ENCODE assay signal across 3 cellular contexts in genomic region chr6:160367798-160368547, GRCh38.
TF ChIP-seq lines count a peak whose summit lies in the region.

No MANE protein-coding gene starts in this region.

TF ChIP-seq in A549, 52 proteins besides CTCF, POLR2A, EP300 and RAD21:
- no peak for TF ChIP-seq HMGXB4 (CRISPR knock-in tag; IDR thresholded peaks at IDR 0.05; ENCODE audit: borderline replicate concordance)
- no peak for TF ChIP-seq ZSCAN20 (CRISPR knock-in tag; IDR thresholded peaks at IDR 0.05)
- TF ChIP-seq NFE2L2 (conservative IDR thresholded peaks at IDR 0.05; ENCODE audit: low read length): no peak
- TF ChIP-seq FOSB (CRISPR knock-in tag; IDR thresholded peaks at IDR 0.05): no peak
- no peak for TF ChIP-seq EHF (CRISPR knock-in tag; IDR thresholded peaks at IDR 0.05)
- no peak for TF ChIP-seq TFCP2L1 (CRISPR knock-in tag; IDR thresholded peaks at IDR 0.05)
- TF ChIP-seq CEBPB (IDR thresholded peaks at IDR 0.05): no peak
TF ChIP-seq in A549: peak in this region for 0.

TF ChIP-seq in H1, 55 proteins besides CTCF, POLR2A, EP300 and RAD21:
- TF ChIP-seq PHF8 (conservative IDR thresholded peaks at IDR 0.05; ENCODE audit: low read depth, low read length) (no peak), RXRA (IDR thresholded peaks at IDR 0.05; ENCODE audit: insufficient read depth, low read depth, low read length) (no peak), MAX (IDR thresholded peaks at IDR 0.05) (no peak), POU5F1 (IDR thresholded peaks at IDR 0.05; ENCODE audit: low read depth, low read length) (no peak), ASH2L (IDR thresholded peaks at IDR 0.05; ENCODE audit: low read length) (no peak), CTBP2 (IDR thresholded peaks at IDR 0.05; ENCODE audit: borderline replicate concordance, insufficient read depth, insufficient read length, low read length) (no peak), RNF2 (IDR thresholded peaks at IDR 0.05; ENCODE audit: borderline replicate concordance, low read depth, low read length, missing control alignments, poor library complexity, severe bottlenecking) (no peak), USF2 (IDR thresholded peaks at IDR 0.05; ENCODE audit: low read length) (no peak), ZNF274 (IDR thresholded peaks at IDR 0.05; ENCODE audit: borderline replicate concordance, extremely low read depth, low read length) (no peak), CEBPB (IDR thresholded peaks at IDR 0.05; ENCODE audit: low read depth, low read length) (no peak), ATF3 (IDR thresholded peaks at IDR 0.05; ENCODE audit: insufficient read depth, low read depth, low read length) (no peak), E2F6 (IDR thresholded peaks at IDR 0.05) (no peak)

TF ChIP-seq in HepG2, 621 proteins besides CTCF, POLR2A, EP300 and RAD21:
- no peak for TF ChIP-seq DBP (CRISPR knock-in tag; IDR thresholded peaks at IDR 0.05; ENCODE audit: not compliant biosample characterization)
- no peak for TF ChIP-seq CERS6 (CRISPR knock-in tag; IDR thresholded peaks at IDR 0.05)
- no peak for TF ChIP-seq ZNF790 (CRISPR knock-in tag; IDR thresholded peaks at IDR 0.05; ENCODE audit: borderline replicate concordance)
- no peak for TF ChIP-seq MXD4 (CRISPR knock-in tag; IDR thresholded peaks at IDR 0.05)
- TF ChIP-seq ESRRA (CRISPR knock-in tag; IDR thresholded peaks at IDR 0.05; ENCODE audit: low read depth): no peak
- TF ChIP-seq MAFK (conservative IDR thresholded peaks at IDR 0.05 in 1 of 2, IDR thresholded peaks at IDR 0.05 in 1 of 2; ENCODE audit: low read length in 2 of 2): no peak
- TF ChIP-seq ELF4 (CRISPR knock-in tag; IDR thresholded peaks at IDR 0.05; ENCODE audit: borderline replicate concordance): no peak
- TF ChIP-seq ARNT2 (CRISPR knock-in tag; IDR thresholded peaks at IDR 0.05; ENCODE audit: low read depth): no peak
- TF ChIP-seq ZNF749 (CRISPR knock-in tag; IDR thresholded peaks at IDR 0.05; ENCODE audit: borderline replicate concordance): no peak
